8 cellular contexts compared by ENCODE assay signal in genomic region chr10:87342704-87343258, GRCh38. TPM values are rescaled to one million over a fixed set of nuclear protein-coding genes. Genes with fewer than 3 reads are reported as not detected.
A peak's percentile ranks its signal among the peaks of the same experiment; 100 is the strongest.
DNase-seq lines count a peak whose midpoint lies in the region; ATAC-seq and TF ChIP-seq lines count a peak whose summit lies in the region.
"Not testable (repeated sequence)": the region's sequence is repeated elsewhere in the genome, so short reads cannot be mapped to it uniquely, and the experiment has no call there.

No MANE protein-coding gene starts in this region.

- not testable (repeated sequence) for H3K36me3 ChIP-seq in heart right ventricle, thyroid gland

- H3K4me3 ChIP-seq in heart right ventricle: peak overlapping the region in 9 of 10 donors; percentile 51 to 65 (median 64)
- H3K4me3 ChIP-seq in thyroid gland (replicated peaks in 1 of 3): peak overlapping the region in 2 of 3 donors; percentile 30 to 32

- H3K27me3 ChIP-seq in heart right ventricle, thyroid gland: not testable (repeated sequence)

- TF ChIP-seq CTCF in GM12874 (IDR thresholded peaks at IDR 0.05; ENCODE audit: insufficient read depth, low read depth, low read length): 0 out of 2 replicates have a peak, but pooled peaks have one; percentile 28
- TF ChIP-seq CTCF in heart right ventricle (IDR thresholded peaks at IDR 0.05): peak; percentile 25 to 63 (median 47)
- TF ChIP-seq CTCF in thyroid gland (IDR thresholded peaks at IDR 0.05): peak in 4 of 6 experiments; percentile 25 to 59 (median 42)

- ATAC-seq in HG02759 (IDR thresholded peaks at IDR 0.05; ENCODE audit: unreplicated experiment) (peak; percentile 81), heart right ventricle (peak; percentile 85 to 95 (median 92))

- peak overlapping the region; percentile 72 to 92 (median 88) for H3K27ac ChIP-seq in heart right ventricle
- peak overlapping the region; percentile 81 to 82 (median 82) for H3K27ac ChIP-seq in thyroid gland

- not testable (repeated sequence) for H3K9me3 ChIP-seq in heart right ventricle, thyroid gland

- peaks cover 0 to 35% (median 20%) of the 10 kb centered on the region in 9 donors for H3K4me1 ChIP-seq in heart right ventricle
- H3K4me1 ChIP-seq in thyroid gland: not testable (repeated sequence)

- WGBS in heart right ventricle, 2 donors: 0 to 1% methylated on average over 39 to 49 of the region's 65 CpGs
- 0% methylated on average over 1 of the region's 65 CpGs; no CpG with 5 or more reads in 1 of the 2 donors for WGBS in thyroid gland, 2 donors

- DNase-seq in NCI-H1092 treated with DMSO at 0.1 percent for 48 hours (lab: John Stamatoyannopoulos, UW): peak; percentile 67
- peak; percentile 49 to 83 (median 69) for DNase-seq in T-helper 1 cell
- DNase-seq in activated naive CD8-positive, alpha-beta T cell treated with anti-CD3 and anti-CD28 coated beads, Interleukin-2, amount 50 U/mL, for 16 hours (ENCODE audit: low read depth, low spot score): peak; percentile 71
- peak; percentile 76 to 84 for DNase-seq in heart right ventricle
- peak; percentile 96 for DNase-seq in posterior vena cava (ENCODE audit: low spot score)
- DNase-seq in thyroid gland: peak; percentile 83 to 85

- peak in 1 of 2 donors; percentile 51 for TF ChIP-seq POLR2A in thyroid gland (IDR thresholded peaks at IDR 0.05)

- intact Hi-C loops in heart right ventricle (cut with DNase I); posterior vena cava (cut with DNase I); thyroid gland (cut with DNase I): not testable (repeated sequence)

RNA-seq across cellular contexts. Expression of gene NUTM2D, which starts 14.8 kb away (rescaled TPM):
- total RNA-seq in heart right ventricle (1 to 10 TPM; 3.1 to 7.7 (median 5.7) TPM), posterior vena cava (1 to 10 TPM; 2.1 to 4.6 TPM), thyroid gland (1 to 10 TPM; 1.8 to 7.0 (median 4.6) TPM)
- 10 to 100 TPM in 1 of 2 donors, 1 to 10 TPM in 1; 1.1 to 14.6 TPM for polyA plus RNA-seq in heart right ventricle

Comparison
In these comparisons a context has a peak if more than half of its experiments do, and no peak if none do; other contexts are left out.
1. Peak in every context shown above with its lines: DNase-seq, ATAC-seq, H3K4me3 ChIP-seq and H3K27ac ChIP-seq.